ENCODE assay signal across 10 cellular contexts in the genomic region with DNA sequence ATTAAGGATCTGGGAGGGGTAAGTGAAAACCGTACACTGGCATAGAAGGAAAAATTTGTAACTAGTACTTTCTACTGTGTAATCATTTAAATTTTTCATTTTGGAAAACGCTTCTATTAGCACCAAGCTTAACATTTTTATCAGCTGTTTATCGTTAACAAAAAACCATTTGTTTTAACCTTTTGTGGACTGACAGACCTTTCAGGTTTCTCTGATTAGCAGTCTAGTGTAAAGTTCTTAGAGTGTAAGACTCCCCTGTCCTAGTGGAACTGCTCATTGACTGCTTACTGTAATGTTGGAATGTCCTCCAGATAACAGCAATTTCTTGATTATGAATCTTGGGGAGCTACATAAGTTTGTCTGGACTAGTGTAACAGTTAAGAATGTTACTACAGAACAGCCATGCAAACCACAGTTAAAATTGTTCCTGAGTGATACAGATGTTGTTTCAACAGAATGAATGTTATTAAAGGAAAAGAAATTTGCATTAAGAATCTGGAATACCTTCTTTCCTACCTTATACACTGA. TPM values are rescaled to one million over a fixed set of nuclear protein-coding genes. Genes with fewer than 3 reads are reported as not detected.
A peak's percentile ranks its signal among the peaks of the same experiment; 100 is the strongest.
DNase-seq lines count a peak whose midpoint lies in the region; ATAC-seq and TF ChIP-seq lines count a peak whose summit lies in the region.
"Had no signal": no experiment of that assay in that cellular context is flagged by ENCODE, and none has a peak within 500 bp of the region (broad histone marks: within the 10 kb centered on the region; RNA-seq: fewer than 3 reads in every experiment).

No MANE protein-coding gene starts in this region.

- no peak for ATAC-seq in GM21381 (IDR thresholded peaks at IDR 0.05; ENCODE audit: unreplicated experiment)

- H3K36me3 Mint-ChIP-seq in activated CD4-positive, alpha-beta memory T cell treated with anti-CD3 and anti-CD28 coated beads, Interleukin-2, amount 10 ng/mL, durations not matched to agents 7 days and 5 days (ENCODE audit: low read depth), result peaks cover 54% of the 10 kb centered on the region

- peaks cover 60% of the 10 kb centered on the region for H3K4me1 Mint-ChIP-seq in activated CD4-positive, alpha-beta memory T cell treated with anti-CD3 and anti-CD28 coated beads, Interleukin-2, amount 10 ng/mL, durations not matched to agents 7 days and 5 days

- DNase-seq in BE2C (no peak), NCI-H446 treated with DMSO at 0.1 percent for 48 hours (lab: John Stamatoyannopoulos, UW) (no peak), right atrium auricular region (ENCODE audit: low spot score) (no peak)
- DNase-seq in activated CD4-positive, alpha-beta memory T cell treated with anti-CD3 and anti-CD28 coated beads, Interleukin-2, amount 10 ng/mL, durations not matched to agents 7 days and 5 days, result no peak
- no peak for DNase-seq in activated CD4-positive, CD25-positive, alpha-beta regulatory T cell treated with anti-CD3 and anti-CD28 coated beads, Interleukin-2, amount 50 U/mL, for 72 hours
- DNase-seq: effector memory CD4-positive, alpha-beta T cell; NCI-H1092 had no signal

- H3K4me1 ChIP-seq in BE2C, result no peaks in the 10 kb centered on the region
- peaks cover 5% of the 10 kb centered on the region; the same call in 1 of the 2 replicates for H3K4me1 ChIP-seq in HEK293 (ENCODE audit: control insufficient read depth, insufficient read depth, low read length)
- peaks cover 8% of the 10 kb centered on the region; the same call in 1 of the 2 replicates for H3K4me1 ChIP-seq in iPS-20b (ENCODE audit: insufficient read depth, low read length)
- peaks cover 0 to 37% of the 10 kb centered on the region in 2 donors for H3K4me1 ChIP-seq in right atrium auricular region

- POLR2A ChIA-PET in HEK293 (lab: Yijun Ruan, JAX), result interaction anchor here (0.6 to 1.2 kb wide), 2 partner anchors 55 kb away, joined by 3 read pairs; partner anchors contain the start of gene ADAM22
- POLR2A ChIA-PET in activated CD4-positive, alpha-beta memory T cell treated with anti-CD3 and anti-CD28 coated beads, Interleukin-2, amount 10 ng/mL, durations not matched to agents 7 days and 5 days (lab: Charles Lee), result interaction anchor here (1.0 to 1.3 kb wide), 2 partner anchors 8 to 28 kb away, joined by 3 read pairs; no protein-coding TSS in a partner anchor

- H3K4me3 ChIP-seq in BE2C (ENCODE audit: low read depth, low read length) (peak overlapping the region; percentile 89), HEK293 (ENCODE audit: low read depth, low read length) (peak overlapping the region; percentile 56), iPS-20b (ENCODE audit: low read length) (peak overlapping the region; percentile 97), right atrium auricular region (no peak overlapping the region)

- H3K9ac ChIP-seq in iPS-20b (ENCODE audit: low read depth, low read length), result peak overlapping the region; percentile 98; the same call in 1 of the 2 replicates

- TF ChIP-seq CTCF in BE2C (IDR thresholded peaks at IDR 0.05; ENCODE audit: low read depth, low read length), result no peak
- no peak for TF ChIP-seq CTCF in HEK293 (tag by site-specific recombination; IDR thresholded peaks at IDR 0.05)
- no peak for TF ChIP-seq CTCF in right atrium auricular region (IDR thresholded peaks at IDR 0.05)

- H3K36me3 ChIP-seq in BE2C (peaks cover 12% of the 10 kb centered on the region), HEK293 (ENCODE audit: control insufficient read depth in 2 of 2, insufficient read depth in 1 of 2, low read length in 2 of 2) (peaks cover 36 to 41% of the 10 kb centered on the region in 2 experiments), iPS-20b (ENCODE audit: insufficient read depth, low read depth, low read length) (peaks cover 53% of the 10 kb centered on the region), right atrium auricular region (no peaks in the 10 kb centered on the region)

- H3K4me3 Mint-ChIP-seq in activated CD4-positive, alpha-beta memory T cell treated with anti-CD3 and anti-CD28 coated beads, Interleukin-2, amount 10 ng/mL, durations not matched to agents 7 days and 5 days, result peak overlapping the region; percentile 91

- peak overlapping the region; percentile 31 for H3K27ac Mint-ChIP-seq in activated CD4-positive, alpha-beta memory T cell treated with anti-CD3 and anti-CD28 coated beads, Interleukin-2, amount 10 ng/mL, durations not matched to agents 7 days and 5 days

- CTCF ChIA-PET in HEK293 (lab: Yijun Ruan, JAX), result interaction anchor here (1.0 kb wide), 1 partner anchor 40 kb away, joined by 3 read pairs; no protein-coding TSS in a partner anchor
- CTCF ChIA-PET in activated CD4-positive, alpha-beta memory T cell treated with anti-CD3 and anti-CD28 coated beads, Interleukin-2, amount 10 ng/mL, durations not matched to agents 7 days and 5 days (lab: Charles Lee), result interaction anchor here (1.2 kb wide), 1 partner anchor 9 kb away, joined by 8 read pairs; no protein-coding TSS in a partner anchor

- H3K27me3 Mint-ChIP-seq in activated CD4-positive, alpha-beta memory T cell treated with anti-CD3 and anti-CD28 coated beads, Interleukin-2, amount 10 ng/mL, durations not matched to agents 7 days and 5 days, result no peaks in the 10 kb centered on the region

- H3K27me3 ChIP-seq in BE2C, result no peaks in the 10 kb centered on the region
- no peaks in the 10 kb centered on the region for H3K27me3 ChIP-seq in iPS-20b (ENCODE audit: insufficient read depth, low read length)
- H3K27me3 ChIP-seq in right atrium auricular region, result no peaks in the 10 kb centered on the region

- H3K9me3 ChIP-seq in BE2C, result no peaks in the 10 kb centered on the region
- H3K9me3 ChIP-seq in HEK293 (ENCODE audit: control insufficient read depth, insufficient read depth, low read depth, low read length), result no peaks in the 10 kb centered on the region
- H3K9me3 ChIP-seq in iPS-20b (ENCODE audit: insufficient read depth, low read depth, low read length), result no peaks in the 10 kb centered on the region
- H3K9me3 ChIP-seq in right atrium auricular region, result no peaks in the 10 kb centered on the region

- H3K27ac ChIP-seq in HEK293 (ENCODE audit: extremely low read depth, low read depth, low read length) (no peak overlapping the region), iPS-20b (ENCODE audit: low read length) (no peak overlapping the region), right atrium auricular region (no peak overlapping the region)

- no peaks in the 10 kb centered on the region for H3K9me3 Mint-ChIP-seq in activated CD4-positive, alpha-beta memory T cell treated with anti-CD3 and anti-CD28 coated beads, Interleukin-2, amount 10 ng/mL, durations not matched to agents 7 days and 5 days

TF ChIP-seq in HEK293, 187 proteins besides CTCF, POLR2A, EP300 and RAD21 (continues in another document):
- peak; percentile 71 for TF ChIP-seq PRDM10 (tag by site-specific recombination; IDR thresholded peaks at IDR 0.05)
- TF ChIP-seq MYNN (tag by site-specific recombination; IDR thresholded peaks at IDR 0.05; ENCODE audit: borderline replicate concordance), result no peak
- TF ChIP-seq, protein P1, sequence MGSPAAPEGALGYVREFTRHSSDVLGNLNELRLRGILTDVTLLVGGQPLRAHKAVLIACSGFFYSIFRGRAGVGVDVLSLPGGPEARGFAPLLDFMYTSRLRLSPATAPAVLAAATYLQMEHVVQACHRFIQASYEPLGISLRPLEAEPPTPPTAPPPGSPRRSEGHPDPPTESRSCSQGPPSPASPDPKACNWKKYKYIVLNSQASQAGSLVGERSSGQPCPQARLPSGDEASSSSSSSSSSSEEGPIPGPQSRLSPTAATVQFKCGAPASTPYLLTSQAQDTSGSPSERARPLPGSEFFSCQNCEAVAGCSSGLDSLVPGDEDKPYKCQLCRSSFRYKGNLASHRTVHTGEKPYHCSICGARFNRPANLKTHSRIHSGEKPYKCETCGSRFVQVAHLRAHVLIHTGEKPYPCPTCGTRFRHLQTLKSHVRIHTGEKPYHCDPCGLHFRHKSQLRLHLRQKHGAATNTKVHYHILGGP (tag by site-specific recombination; IDR thresholded peaks at IDR 0.05), result no peak
- TF ChIP-seq OVOL3 (tag by site-specific recombination; IDR thresholded peaks at IDR 0.05), result no peak
- TF ChIP-seq ZBTB17 (tag by site-specific recombination; IDR thresholded peaks at IDR 0.05), result no peak

RNA-seq across cellular contexts. Expression of gene DBF4, which starts 2.0 kb away (rescaled TPM):
- 8.0 TPM for polyA plus RNA-seq in BE2C (2012; ENCODE audit: insufficient read depth, insufficient read length, low read depth)
- total RNA-seq in activated CD4-positive, alpha-beta memory T cell treated with anti-CD3 and anti-CD28 coated beads, Interleukin-2, amount 10 ng/mL, durations not matched to agents 7 days and 5 days, result 10 to 100 TPM; 71.3 to 77.2 TPM
- total RNA-seq in right atrium auricular region, result 1 to 10 TPM; 1.6 to 2.2 TPM

RNA-seq across cellular contexts. Expression of gene SLC25A40, which starts 2.1 kb away (rescaled TPM):
- polyA plus RNA-seq in BE2C (2012; ENCODE audit: insufficient read depth, insufficient read length, low read depth), result 5.9 TPM
- total RNA-seq in activated CD4-positive, alpha-beta memory T cell treated with anti-CD3 and anti-CD28 coated beads, Interleukin-2, amount 10 ng/mL, durations not matched to agents 7 days and 5 days, result 10 to 100 TPM; 54.1 to 59.5 TPM
- total RNA-seq in right atrium auricular region, result 10 to 100 TPM in 1 of 2 donors, 1 to 10 TPM in 1; 9.4 to 26.6 TPM

RNA-seq across cellular contexts. Expression of gene ADAM22, which starts 55.8 kb away (rescaled TPM):
- polyA plus RNA-seq in BE2C (2012; ENCODE audit: insufficient read depth, insufficient read length, low read depth), result 13.6 TPM
- total RNA-seq in activated CD4-positive, alpha-beta memory T cell treated with anti-CD3 and anti-CD28 coated beads, Interleukin-2, amount 10 ng/mL, durations not matched to agents 7 days and 5 days, result 1 to 10 TPM; 1.1 to 1.5 TPM
- total RNA-seq in right atrium auricular region, result 1 to 10 TPM; 1.9 to 3.9 TPM

Comparison
In these comparisons a context has a peak if more than half of its experiments do, and no peak if none do; other contexts are left out.
1. H3K4me3 ChIP-seq: peak in BE2C (single experiment), HEK293 (single experiment) and iPS-20b (single experiment); none in right atrium auricular region (0 of 2).
2. RNA of gene DBF4, which starts 2.0 kb away (total RNA-seq): 71.3 to 77.2 TPM in activated CD4-positive, alpha-beta memory T cell treated with anti-CD3 and anti-CD28 coated beads, Interleukin-2, amount 10 ng/mL, durations not matched to agents 7 days and 5 days; 1.6 to 2.2 TPM in right atrium auricular region; every median in the first group is over 10 times any median in the second.